8 cellular contexts compared by ENCODE assay signal in genomic region chr10:80664071-80664680, GRCh38.
DNase-seq lines count a peak whose midpoint lies in the region; ATAC-seq, FAIRE-seq and TF ChIP-seq lines count a peak whose summit lies in the region.

No MANE protein-coding gene starts in this region.

- peak; percentile 55 for ATAC-seq in GM19463 (IDR thresholded peaks at IDR 0.05; ENCODE audit: unreplicated experiment)
- ATAC-seq in activated naive CD4-positive, alpha-beta T cell treated with anti-CD3 and anti-CD28 coated beads, Interleukin-2, amount 50 U/mL, for 72 hours = peak; percentile 72 to 80
- ATAC-seq in HG03025 (IDR thresholded peaks at IDR 0.05; ENCODE audit: low FRiP score, unreplicated experiment) = no peak

- H3K4me3 ChIP-seq in Peyer's patch (no peak overlapping the region), cardiac muscle cell (no peak overlapping the region)

- no peaks in the 10 kb centered on the region for H3K36me3 Mint-ChIP-seq in activated naive CD4-positive, alpha-beta T cell treated with anti-CD3 and anti-CD28 coated beads, Interleukin-2, amount 50 U/mL, for 72 hours

- FAIRE-seq in D721Med (lab: Jason Lieb, UNC) = no peak

- no peak overlapping the region for H3K27ac Mint-ChIP-seq in activated naive CD4-positive, alpha-beta T cell treated with anti-CD3 and anti-CD28 coated beads, Interleukin-2, amount 50 U/mL, for 72 hours

- no peak for TF ChIP-seq POLR2A in Peyer's patch (IDR thresholded peaks at IDR 0.05)

- H3K27ac ChIP-seq in Peyer's patch (no peak overlapping the region), cardiac muscle cell (no peak overlapping the region)

- H3K9me3 ChIP-seq in Peyer's patch (no peaks in the 10 kb centered on the region), cardiac muscle cell (ENCODE audit: low read depth) (no peaks in the 10 kb centered on the region)

- DNase-seq in D721Med (ENCODE audit: insufficient read length, low spot score) = peak; percentile 49
- peak; percentile 86 for DNase-seq in HT-29 (ENCODE audit: low spot score)
- peak; percentile 36 to 85 (median 85) for DNase-seq in Peyer's patch
- peak in 1 of 2 donors; percentile 79 for DNase-seq in activated naive CD4-positive, alpha-beta T cell treated with anti-CD3 and anti-CD28 coated beads, Interleukin-2, amount 50 U/mL, for 72 hours (ENCODE audit: low spot score in 2 of 2)
- peak; percentile 73 to 91 for DNase-seq in cardiac muscle cell (ENCODE audit: low read depth in 1 of 2, low spot score in 1 of 2)
- DNase-seq in pulmonary artery endothelial cell (ENCODE audit: low read depth, low spot score) = peak; percentile 11

- H3K27me3 ChIP-seq in Peyer's patch = no peaks in the 10 kb centered on the region
- no peaks in the 10 kb centered on the region for H3K27me3 ChIP-seq in cardiac muscle cell

- H3K9me3 Mint-ChIP-seq in activated naive CD4-positive, alpha-beta T cell treated with anti-CD3 and anti-CD28 coated beads, Interleukin-2, amount 50 U/mL, for 72 hours = no peaks in the 10 kb centered on the region

- no peaks in the 10 kb centered on the region for H3K36me3 ChIP-seq in Peyer's patch
- no peaks in the 10 kb centered on the region for H3K36me3 ChIP-seq in cardiac muscle cell

- H3K4me1 ChIP-seq in Peyer's patch = no peaks in the 10 kb centered on the region
- H3K4me1 ChIP-seq in cardiac muscle cell (ENCODE audit: low read depth) = peaks cover 21% of the 10 kb centered on the region

- TF ChIP-seq CTCF in D721Med (IDR thresholded peaks at IDR 0.05; ENCODE audit: insufficient read depth, missing control alignments) (peak; percentile 92), Peyer's patch (IDR thresholded peaks at IDR 0.05) (peak in 5 of 6 experiments; percentile 29 to 75 (median 70)), cardiac muscle cell (IDR thresholded peaks at IDR 0.05; ENCODE audit: low read depth, low read length) (peak; percentile 93)
